1 cellular context compared by ENCODE assay signal in genomic region chr20:36736451-36737182, GRCh38.
TF ChIP-seq lines count a peak whose summit lies in the region.

No MANE protein-coding gene starts in this region.

TF ChIP-seq in GM23338, 12 proteins besides CTCF, POLR2A, EP300 and RAD21 (continued from another document):
- TF ChIP-seq EZH2phosphoT487 (IDR thresholded peaks at IDR 0.05; ENCODE audit: unreplicated experiment) = no peak
- no peak for TF ChIP-seq NANOG (IDR thresholded peaks at IDR 0.05; ENCODE audit: borderline replicate concordance)
- no peak for TF ChIP-seq ZNF114 (CRISPR knock-in tag; IDR thresholded peaks at IDR 0.05)
- no peak for TF ChIP-seq REST (IDR thresholded peaks at IDR 0.05; ENCODE audit: unreplicated experiment)
- TF ChIP-seq EZH2 (IDR thresholded peaks at IDR 0.05; ENCODE audit: low read depth, unreplicated experiment) = no peak
- no peak for TF ChIP-seq CREB1 (CRISPR knock-in tag; IDR thresholded peaks at IDR 0.05; ENCODE audit: low read depth)
- no peak for TF ChIP-seq JUNB (IDR thresholded peaks at IDR 0.05; ENCODE audit: unreplicated experiment)
- no peak for TF ChIP-seq STAT1 (IDR thresholded peaks at IDR 0.05; ENCODE audit: unreplicated experiment)
